28 cellular contexts compared by ENCODE assay signal in genomic region chr20:45976132-45976531, GRCh38. TPM values are rescaled to one million over a fixed set of nuclear protein-coding genes. Genes with fewer than 3 reads are reported as not detected.
"Had no signal": no experiment of that assay in that cellular context is flagged by ENCODE, and none has a peak within 500 bp of the region (broad histone marks: within the 10 kb centered on the region; RNA-seq: fewer than 3 reads in every experiment).

No MANE protein-coding gene starts in this region.

- DNase-seq: cerebellar nuclear complex; colonic mucosa; effector CD4-positive, alpha-beta T cell; foreskin melanocyte; head of caudate nucleus; hypothalamus; mammary epithelial cell; naive thymus-derived CD4-positive, alpha-beta T cell; nucleus accumbens; stimulated activated CD4-positive, alpha-beta T cell treated with anti-CD3 and anti-CD28 coated beads, Interleukin-15, amount 100 ng/mL, for 24 hours; stimulated activated CD4-positive, alpha-beta T cell treated with anti-CD3 and anti-CD28 coated beads, Interleukin-1b, Interleukin-23, amount 100 ng/mL, for 48 hours; stimulated activated CD4-positive, alpha-beta T cell treated with anti-CD3 and anti-CD28 coated beads, Interleukin-4, amount 100 ng/mL, for 4 hours; stimulated activated naive B cell treated with anti-CD40 and anti-IgM and Interleukin-4, amounts not matched to agents 10 μg/mL and 1 μg/mL and 100 μg/mL, for 72 hours; stimulated activated naive CD8-positive, alpha-beta T cell treated with anti-CD3 and anti-CD28 coated beads, Interleukin-15, amount 100 ng/mL, for 72 hours; testis had no signal

- H3K36me3 ChIP-seq: colonic mucosa, ovary, right lobe of liver, spleen, tibial nerve had no signal

- H3K9me3 Mint-ChIP-seq: stimulated activated naive B cell treated with anti-CD40 and anti-IgM and Interleukin-4, amounts not matched to agents 10 μg/mL and 1 μg/mL and 100 μg/mL, for 72 hours; stimulated activated naive CD8-positive, alpha-beta T cell treated with anti-CD3 and anti-CD28 coated beads, Interleukin-15, amount 100 ng/mL, for 72 hours had no signal

- ATAC-seq: left lobe of liver; naive thymus-derived CD4-positive, alpha-beta T cell; right lobe of liver; stimulated activated naive B cell treated with anti-CD40 and anti-IgM and Interleukin-4, amounts not matched to agents 10 μg/mL and 1 μg/mL and 100 μg/mL, for 72 hours; stimulated activated naive CD8-positive, alpha-beta T cell treated with anti-CD3 and anti-CD28 coated beads, Interleukin-15, amount 100 ng/mL, for 72 hours had no signal

- H3K4me1 ChIP-seq: colonic mucosa, testis had no signal

- FAIRE-seq: islet of Langerhans had no signal

- H3K27ac ChIP-seq: colonic mucosa, ovary, right lobe of liver, spleen, testis, tibial nerve had no signal

- H3K27me3 ChIP-seq: colonic mucosa, ovary, right lobe of liver, spleen, testis had no signal

- H3K4me3 Mint-ChIP-seq: naive thymus-derived CD4-positive, alpha-beta T cell; stimulated activated naive B cell treated with anti-CD40 and anti-IgM and Interleukin-4, amounts not matched to agents 10 μg/mL and 1 μg/mL and 100 μg/mL, for 72 hours; stimulated activated naive CD8-positive, alpha-beta T cell treated with anti-CD3 and anti-CD28 coated beads, Interleukin-15, amount 100 ng/mL, for 72 hours had no signal

- H3K4me3 ChIP-seq: colonic mucosa, ovary, right lobe of liver, spleen, testis, tibial nerve had no signal

- H3K27ac Mint-ChIP-seq: naive thymus-derived CD4-positive, alpha-beta T cell; progenitor cell of endocrine pancreas; stimulated activated naive B cell treated with anti-CD40 and anti-IgM and Interleukin-4, amounts not matched to agents 10 μg/mL and 1 μg/mL and 100 μg/mL, for 72 hours; stimulated activated naive CD8-positive, alpha-beta T cell treated with anti-CD3 and anti-CD28 coated beads, Interleukin-15, amount 100 ng/mL, for 72 hours had no signal

- H3K9me3 ChIP-seq: colonic mucosa, ovary, right lobe of liver, spleen, testis, tibial nerve had no signal

- H3K27me3 Mint-ChIP-seq: stimulated activated naive CD8-positive, alpha-beta T cell treated with anti-CD3 and anti-CD28 coated beads, Interleukin-15, amount 100 ng/mL, for 72 hours had no signal

RNA-seq across cellular contexts. Expression of gene MMP9, which starts 32.6 kb away (rescaled TPM):
- total RNA-seq: progenitor cell of endocrine pancreas, renal cortical epithelial cell had no signal
- polyA plus RNA-seq: naive thymus-derived CD4-positive, alpha-beta T cell; neural cell had no signal

RNA-seq across cellular contexts. Expression of gene SLC12A5, which starts 52.9 kb away (rescaled TPM):
- total RNA-seq: left lobe of liver; lower leg skin; naive thymus-derived CD4-positive, alpha-beta T cell; skeletal muscle tissue; subcutaneous adipose tissue; ureter had no signal
- polyA plus RNA-seq: naive thymus-derived CD4-positive, alpha-beta T cell had no signal
